Comparison of ENCODE assay signal across 8 cellular contexts in genomic region chr9:134067904-134068741, GRCh38. TPM values are rescaled to one million over a fixed set of nuclear protein-coding genes. Genes with fewer than 3 reads are reported as not detected.
DNase-seq lines count a peak whose midpoint lies in the region; ATAC-seq lines count a peak whose summit lies in the region.

Gene BRD3, minus strand, starts transcription at chr9:134068026. Its CDS starts 14,549 bp downstream, at chr9:134053477.

- H3K27me3 ChIP-seq in NT2/D1 (ENCODE audit: insufficient read depth, insufficient read length) (peaks cover 25% of the 10 kb centered on the region), mononuclear cell (ENCODE audit: insufficient read depth, low read length) (peaks cover 4% of the 10 kb centered on the region)

- DNase-seq in COR-L47 (lab: John Stamatoyannopoulos, UW) (peak; percentile 93), HT-29 (ENCODE audit: low spot score) (peak; percentile 86), NT2/D1 (ENCODE audit: low read depth, low spot score) (peak; percentile 84), epidermal melanocyte (ENCODE audit: insufficient read length, low spot score) (peak; percentile 97)
- peak; percentile 81 for DNase-seq in activated CD8-positive, alpha-beta memory T cell treated with anti-CD3 and anti-CD28 coated beads, Interleukin-2, amount 50 U/mL, for 4 hours
- DNase-seq in stimulated activated CD8-positive, alpha-beta memory T cell treated with anti-CD3 and anti-CD28 coated beads, Interleukin-2, amount 100 ng/mL, for 48 hours (ENCODE audit: low read depth in 2 of 2) = peak; percentile 71 to 79

- peak within 1 kb of the TSS; percentile 83 for H3K4me3 ChIP-seq in NT2/D1 (ENCODE audit: insufficient read length, low read depth)
- H3K4me3 ChIP-seq in mononuclear cell (ENCODE audit: low read length) = peak within 1 kb of the TSS; percentile 72

- H3K4me1 ChIP-seq in NT2/D1 (ENCODE audit: insufficient read depth, insufficient read length) = peaks cover 25% of the 10 kb centered on the region
- H3K4me1 ChIP-seq in mononuclear cell (ENCODE audit: insufficient read depth, low read length) = peaks cover 43% of the 10 kb centered on the region

- H3K9me3 ChIP-seq in NT2/D1 (ENCODE audit: insufficient read depth, low read length) (no peaks in the 10 kb centered on the region), mononuclear cell (ENCODE audit: low read depth, low read length) (no peaks in the 10 kb centered on the region)

- H3K9ac ChIP-seq in NT2/D1 (ENCODE audit: insufficient read length, low read depth) = peak within 1 kb of the TSS; percentile 85

- H3K36me3 ChIP-seq in NT2/D1 (ENCODE audit: insufficient read depth, insufficient read length, low read length) = peaks cover 18% of the 10 kb centered on the region

- peak; percentile 28 for ATAC-seq in GM19468 (IDR thresholded peaks at IDR 0.05; ENCODE audit: extremely low read depth, unreplicated experiment)

RNA-seq across cellular contexts. Expression of gene BRD3, which starts in this region (rescaled TPM):
- 15.8 and 21.8 TPM in 2 replicates for total RNA-seq in HT-29 (2014; rRNA removed; shearing (Covaris generic))
- 6.8 TPM for total RNA-seq in mononuclear cell

Comparison
In these comparisons a context has a peak if more than half of its experiments do, and no peak if none do; other contexts are left out.
1. Peak in every context shown above with its lines: DNase-seq, ATAC-seq and H3K4me3 ChIP-seq.